Comparison of ENCODE assay signal across 14 cellular contexts in genomic region chr13:41179593-41180250, GRCh38. TPM values are rescaled to one million over a fixed set of nuclear protein-coding genes. Genes with fewer than 3 reads are reported as not detected.
DNase-seq lines count a peak whose midpoint lies in the region; TF ChIP-seq lines count a peak whose summit lies in the region.
"Had no signal": no experiment of that assay in that cellular context is flagged by ENCODE, and none has a peak within 500 bp of the region (broad histone marks: within the 10 kb centered on the region; RNA-seq: fewer than 3 reads in every experiment).

No MANE protein-coding gene starts in this region.

- H3K4me3 ChIP-seq in skeletal muscle satellite cell (ENCODE audit: low read length) (no peak overlapping the region), right atrium auricular region (no peak overlapping the region)
- H3K4me3 ChIP-seq: ascending aorta, ovary had no signal

- TF ChIP-seq CTCF in right atrium auricular region (IDR thresholded peaks at IDR 0.05): no peak

- DNase-seq in activated T-cell treated with anti-CD3 and anti-CD28 coated beads, Interleukin-2, amount 50 U/mL, for 24 hours: no peak
- no peak for DNase-seq in activated T-cell treated with anti-CD3 and anti-CD28 coated beads, Interleukin-2, amount 50 U/mL, for 48 hours
- DNase-seq in M059J (ENCODE audit: low read depth) (peak; percentile 7), dedifferentiated amniotic fluid mesenchymal stem cell (ENCODE audit: extremely low spot score) (peak; percentile 49), right atrium auricular region (ENCODE audit: low spot score) (no peak), cerebellar cortex (ENCODE audit: low spot score) (no peak), T-helper 9 cell (no peak)
- DNase-seq: islet precursor cell, KBM-7, midbrain, NCI-H1694, ovary had no signal

- H3K9me3 ChIP-seq in skeletal muscle satellite cell (replicated peaks; ENCODE audit: low read length) (no peaks in the 10 kb centered on the region), right atrium auricular region (peaks cover 0 to 16% of the 10 kb centered on the region in 2 donors)
- H3K9me3 ChIP-seq: ovary had no signal

- H3K4me1 ChIP-seq in skeletal muscle satellite cell (ENCODE audit: control insufficient read depth, insufficient read depth, low read length) (peaks cover 18% of the 10 kb centered on the region), right atrium auricular region (no peaks in the 10 kb centered on the region)
- H3K4me1 ChIP-seq: ascending aorta had no signal

- H3K4me1 Mint-ChIP-seq in activated T-cell treated with anti-CD3 and anti-CD28 coated beads, Interleukin-2, amount 50 U/mL, for 24 hours (ENCODE audit: low read depth): peaks cover 15% of the 10 kb centered on the region

- H3K36me3 ChIP-seq in skeletal muscle satellite cell (ENCODE audit: insufficient read depth, low read length) (no peaks in the 10 kb centered on the region), right atrium auricular region (no peaks in the 10 kb centered on the region)
- H3K36me3 ChIP-seq: ascending aorta, ovary had no signal

- peaks cover 16% of the 10 kb centered on the region for H3K9me3 Mint-ChIP-seq in activated T-cell treated with anti-CD3 and anti-CD28 coated beads, Interleukin-2, amount 50 U/mL, for 24 hours

- H3K27ac ChIP-seq in right atrium auricular region: no peak overlapping the region
- H3K27ac ChIP-seq: ascending aorta, ovary had no signal

- H3K4me3 Mint-ChIP-seq in activated T-cell treated with anti-CD3 and anti-CD28 coated beads, Interleukin-2, amount 50 U/mL, for 24 hours: no peak overlapping the region

- H3K27ac Mint-ChIP-seq in activated T-cell treated with anti-CD3 and anti-CD28 coated beads, Interleukin-2, amount 50 U/mL, for 24 hours: peak overlapping the region; percentile 76

- peaks cover 17% of the 10 kb centered on the region for H3K36me3 Mint-ChIP-seq in activated T-cell treated with anti-CD3 and anti-CD28 coated beads, Interleukin-2, amount 50 U/mL, for 24 hours (ENCODE audit: low read depth)

- peak overlapping the region; percentile 2 for H3K9ac ChIP-seq in skeletal muscle satellite cell (ENCODE audit: low read depth, low read length)

- H3K4me2 ChIP-seq in skeletal muscle satellite cell (ENCODE audit: low read length): peak overlapping the region; percentile 38

- H3K27me3 Mint-ChIP-seq in activated T-cell treated with anti-CD3 and anti-CD28 coated beads, Interleukin-2, amount 50 U/mL, for 24 hours: no peaks in the 10 kb centered on the region

- no peaks in the 10 kb centered on the region for H3K27me3 ChIP-seq in skeletal muscle satellite cell (ENCODE audit: control insufficient read depth, insufficient read depth, low read length)
- H3K27me3 ChIP-seq in right atrium auricular region: no peaks in the 10 kb centered on the region
- H3K27me3 ChIP-seq: ascending aorta, ovary had no signal

RNA-seq across cellular contexts. Expression of gene KBTBD7, which starts 14.6 kb away (rescaled TPM):
- total RNA-seq in M059J (2014; rRNA removed; shearing (Covaris generic)): 3.8 and 4.4 TPM in 2 replicates
- 2.8 and 3.7 TPM in 2 replicates for total RNA-seq in skeletal muscle satellite cell (2012; rRNA removed)
- 1 to 10 TPM; 7.0 to 7.8 TPM for total RNA-seq in right atrium auricular region

RNA-seq across cellular contexts. Expression of gene KBTBD6, which starts 47.1 kb away (rescaled TPM):
- total RNA-seq in M059J (2014; rRNA removed; shearing (Covaris generic)): 3.1 and 6.9 TPM in 2 replicates
- total RNA-seq in skeletal muscle satellite cell (2012; rRNA removed): 10.0 and 10.6 TPM in 2 replicates
- total RNA-seq in right atrium auricular region: 10 to 100 TPM in 1 of 2 donors, 1 to 10 TPM in 1; 8.3 to 12.9 TPM

Comparison
In these comparisons a context has a peak if more than half of its experiments do, and no peak if none do; other contexts are left out.
1. DNase-seq: peak in M059J (single experiment) and dedifferentiated amniotic fluid mesenchymal stem cell (single experiment); none in activated T-cell treated with anti-CD3 and anti-CD28 coated beads, Interleukin-2, amount 50 U/mL, for 24 hours (single experiment), activated T-cell treated with anti-CD3 and anti-CD28 coated beads, Interleukin-2, amount 50 U/mL, for 48 hours (0 of 2), right atrium auricular region (single experiment), cerebellar cortex (single experiment) and T-helper 9 cell (single experiment).